In the genomic region with DNA sequence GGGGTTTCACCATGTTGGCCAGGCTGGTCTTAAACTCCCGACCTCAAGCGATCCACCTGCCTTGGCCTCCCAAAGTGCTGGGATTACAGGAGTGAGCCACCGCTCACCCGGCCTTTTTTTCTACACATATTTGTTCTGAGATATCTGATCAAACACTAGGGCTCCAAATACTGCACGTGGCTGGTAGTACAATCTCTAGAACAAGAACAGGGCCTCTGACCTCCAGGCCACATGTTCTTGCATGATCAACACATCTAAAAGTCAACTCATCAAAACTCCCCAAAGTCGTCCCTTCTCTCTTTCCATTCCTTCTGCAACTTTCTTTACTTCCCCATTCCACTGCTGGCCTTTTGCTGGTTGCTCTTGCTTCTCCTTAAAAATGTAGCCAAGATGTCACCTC, we compare ENCODE assay signal across 1 cellular context.
A peak's percentile ranks its signal among the peaks of the same experiment; 100 is the strongest.
TF ChIP-seq lines count a peak whose summit lies in the region.

No MANE protein-coding gene starts in this region.

TF ChIP-seq in HepG2, 621 proteins besides CTCF, POLR2A, EP300 and RAD21 (continued from another document and continues in another):
- TF ChIP-seq, protein P1, sequence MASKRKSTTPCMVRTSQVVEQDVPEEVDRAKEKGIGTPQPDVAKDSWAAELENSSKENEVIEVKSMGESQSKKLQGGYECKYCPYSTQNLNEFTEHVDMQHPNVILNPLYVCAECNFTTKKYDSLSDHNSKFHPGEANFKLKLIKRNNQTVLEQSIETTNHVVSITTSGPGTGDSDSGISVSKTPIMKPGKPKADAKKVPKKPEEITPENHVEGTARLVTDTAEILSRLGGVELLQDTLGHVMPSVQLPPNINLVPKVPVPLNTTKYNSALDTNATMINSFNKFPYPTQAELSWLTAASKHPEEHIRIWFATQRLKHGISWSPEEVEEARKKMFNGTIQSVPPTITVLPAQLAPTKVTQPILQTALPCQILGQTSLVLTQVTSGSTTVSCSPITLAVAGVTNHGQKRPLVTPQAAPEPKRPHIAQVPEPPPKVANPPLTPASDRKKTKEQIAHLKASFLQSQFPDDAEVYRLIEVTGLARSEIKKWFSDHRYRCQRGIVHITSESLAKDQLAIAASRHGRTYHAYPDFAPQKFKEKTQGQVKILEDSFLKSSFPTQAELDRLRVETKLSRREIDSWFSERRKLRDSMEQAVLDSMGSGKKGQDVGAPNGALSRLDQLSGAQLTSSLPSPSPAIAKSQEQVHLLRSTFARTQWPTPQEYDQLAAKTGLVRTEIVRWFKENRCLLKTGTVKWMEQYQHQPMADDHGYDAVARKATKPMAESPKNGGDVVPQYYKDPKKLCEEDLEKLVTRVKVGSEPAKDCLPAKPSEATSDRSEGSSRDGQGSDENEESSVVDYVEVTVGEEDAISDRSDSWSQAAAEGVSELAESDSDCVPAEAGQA (IDR thresholded peaks at IDR 0.05; ENCODE audit: low read depth): no peak
- TF ChIP-seq, protein P1 (CRISPR knock-in tag; IDR thresholded peaks at IDR 0.05; ENCODE audit: borderline replicate concordance): no peak
- TF ChIP-seq ZSCAN31 (CRISPR knock-in tag; IDR thresholded peaks at IDR 0.05; ENCODE audit: low read depth): no peak
- no peak for TF ChIP-seq NCOA5 (CRISPR knock-in tag; IDR thresholded peaks at IDR 0.05)
- TF ChIP-seq NR2F6 (IDR thresholded peaks at IDR 0.05): peak; percentile 96
- peak; percentile 91 for TF ChIP-seq NR2F6 (CRISPR knock-in tag; IDR thresholded peaks at IDR 0.05)
- TF ChIP-seq ADNP (CRISPR knock-in tag; IDR thresholded peaks at IDR 0.05): no peak
- peak; percentile 96 for TF ChIP-seq ZNF609 (CRISPR knock-in tag; IDR thresholded peaks at IDR 0.05; ENCODE audit: borderline replicate concordance)
- no peak for TF ChIP-seq RNF2 (conservative IDR thresholded peaks at IDR 0.05; ENCODE audit: low read depth)
- peak; percentile 56 for TF ChIP-seq TBX2 (CRISPR knock-in tag; IDR thresholded peaks at IDR 0.05; ENCODE audit: borderline replicate concordance)
- TF ChIP-seq ZNF101 (CRISPR knock-in tag; IDR thresholded peaks at IDR 0.05; ENCODE audit: borderline replicate concordance, low read depth): no peak
- peak; percentile 78 for TF ChIP-seq BCL6 (CRISPR knock-in tag; IDR thresholded peaks at IDR 0.05)
- TF ChIP-seq ZNF597 (CRISPR knock-in tag; IDR thresholded peaks at IDR 0.05): no peak
- TF ChIP-seq ZNF570 (CRISPR knock-in tag; IDR thresholded peaks at IDR 0.05; ENCODE audit: borderline replicate concordance): no peak
- no peak for TF ChIP-seq SP1 (IDR thresholded peaks at IDR 0.05)
- no peak for TF ChIP-seq SP1 (CRISPR knock-in tag; IDR thresholded peaks at IDR 0.05)
- TF ChIP-seq, protein P2, sequence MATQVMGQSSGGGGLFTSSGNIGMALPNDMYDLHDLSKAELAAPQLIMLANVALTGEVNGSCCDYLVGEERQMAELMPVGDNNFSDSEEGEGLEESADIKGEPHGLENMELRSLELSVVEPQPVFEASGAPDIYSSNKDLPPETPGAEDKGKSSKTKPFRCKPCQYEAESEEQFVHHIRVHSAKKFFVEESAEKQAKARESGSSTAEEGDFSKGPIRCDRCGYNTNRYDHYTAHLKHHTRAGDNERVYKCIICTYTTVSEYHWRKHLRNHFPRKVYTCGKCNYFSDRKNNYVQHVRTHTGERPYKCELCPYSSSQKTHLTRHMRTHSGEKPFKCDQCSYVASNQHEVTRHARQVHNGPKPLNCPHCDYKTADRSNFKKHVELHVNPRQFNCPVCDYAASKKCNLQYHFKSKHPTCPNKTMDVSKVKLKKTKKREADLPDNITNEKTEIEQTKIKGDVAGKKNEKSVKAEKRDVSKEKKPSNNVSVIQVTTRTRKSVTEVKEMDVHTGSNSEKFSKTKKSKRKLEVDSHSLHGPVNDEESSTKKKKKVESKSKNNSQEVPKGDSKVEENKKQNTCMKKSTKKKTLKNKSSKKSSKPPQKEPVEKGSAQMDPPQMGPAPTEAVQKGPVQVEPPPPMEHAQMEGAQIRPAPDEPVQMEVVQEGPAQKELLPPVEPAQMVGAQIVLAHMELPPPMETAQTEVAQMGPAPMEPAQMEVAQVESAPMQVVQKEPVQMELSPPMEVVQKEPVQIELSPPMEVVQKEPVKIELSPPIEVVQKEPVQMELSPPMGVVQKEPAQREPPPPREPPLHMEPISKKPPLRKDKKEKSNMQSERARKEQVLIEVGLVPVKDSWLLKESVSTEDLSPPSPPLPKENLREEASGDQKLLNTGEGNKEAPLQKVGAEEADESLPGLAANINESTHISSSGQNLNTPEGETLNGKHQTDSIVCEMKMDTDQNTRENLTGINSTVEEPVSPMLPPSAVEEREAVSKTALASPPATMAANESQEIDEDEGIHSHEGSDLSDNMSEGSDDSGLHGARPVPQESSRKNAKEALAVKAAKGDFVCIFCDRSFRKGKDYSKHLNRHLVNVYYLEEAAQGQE (IDR thresholded peaks at IDR 0.05; ENCODE audit: borderline replicate concordance in 1 of 2, low read depth in 1 of 2, low read length in 2 of 2): no peak
- no peak for TF ChIP-seq ZSCAN9 (CRISPR knock-in tag; IDR thresholded peaks at IDR 0.05; ENCODE audit: borderline replicate concordance)
- no peak for TF ChIP-seq SKI (IDR thresholded peaks at IDR 0.05; ENCODE audit: partially characterized antibody)
- TF ChIP-seq, protein P3, sequence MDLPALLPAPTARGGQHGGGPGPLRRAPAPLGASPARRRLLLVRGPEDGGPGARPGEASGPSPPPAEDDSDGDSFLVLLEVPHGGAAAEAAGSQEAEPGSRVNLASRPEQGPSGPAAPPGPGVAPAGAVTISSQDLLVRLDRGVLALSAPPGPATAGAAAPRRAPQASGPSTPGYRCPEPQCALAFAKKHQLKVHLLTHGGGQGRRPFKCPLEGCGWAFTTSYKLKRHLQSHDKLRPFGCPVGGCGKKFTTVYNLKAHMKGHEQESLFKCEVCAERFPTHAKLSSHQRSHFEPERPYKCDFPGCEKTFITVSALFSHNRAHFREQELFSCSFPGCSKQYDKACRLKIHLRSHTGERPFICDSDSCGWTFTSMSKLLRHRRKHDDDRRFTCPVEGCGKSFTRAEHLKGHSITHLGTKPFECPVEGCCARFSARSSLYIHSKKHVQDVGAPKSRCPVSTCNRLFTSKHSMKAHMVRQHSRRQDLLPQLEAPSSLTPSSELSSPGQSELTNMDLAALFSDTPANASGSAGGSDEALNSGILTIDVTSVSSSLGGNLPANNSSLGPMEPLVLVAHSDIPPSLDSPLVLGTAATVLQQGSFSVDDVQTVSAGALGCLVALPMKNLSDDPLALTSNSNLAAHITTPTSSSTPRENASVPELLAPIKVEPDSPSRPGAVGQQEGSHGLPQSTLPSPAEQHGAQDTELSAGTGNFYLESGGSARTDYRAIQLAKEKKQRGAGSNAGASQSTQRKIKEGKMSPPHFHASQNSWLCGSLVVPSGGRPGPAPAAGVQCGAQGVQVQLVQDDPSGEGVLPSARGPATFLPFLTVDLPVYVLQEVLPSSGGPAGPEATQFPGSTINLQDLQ (CRISPR knock-in tag; IDR thresholded peaks at IDR 0.05): no peak
- TF ChIP-seq CBX2 (IDR thresholded peaks at IDR 0.05; ENCODE audit: low read depth, low read length): no peak
- TF ChIP-seq CBX2 (CRISPR knock-in tag; IDR thresholded peaks at IDR 0.05; ENCODE audit: low read depth): no peak
- TF ChIP-seq RXRA (CRISPR knock-in tag; IDR thresholded peaks at IDR 0.05): peak; percentile 39; the same call in 1 of the 2 replicates
- TF ChIP-seq ARNT2 (CRISPR knock-in tag; IDR thresholded peaks at IDR 0.05; ENCODE audit: low read depth): no peak
- no peak for TF ChIP-seq ZNF790 (CRISPR knock-in tag; IDR thresholded peaks at IDR 0.05; ENCODE audit: borderline replicate concordance)
- no peak for TF ChIP-seq TP53 (CRISPR knock-in tag; conservative IDR thresholded peaks at IDR 0.05)
- TF ChIP-seq GLMP (CRISPR knock-in tag; IDR thresholded peaks at IDR 0.05; ENCODE audit: borderline replicate concordance): no peak
- no peak for TF ChIP-seq ZNF136 (CRISPR knock-in tag; IDR thresholded peaks at IDR 0.05; ENCODE audit: low read depth)
- TF ChIP-seq, protein P4, sequence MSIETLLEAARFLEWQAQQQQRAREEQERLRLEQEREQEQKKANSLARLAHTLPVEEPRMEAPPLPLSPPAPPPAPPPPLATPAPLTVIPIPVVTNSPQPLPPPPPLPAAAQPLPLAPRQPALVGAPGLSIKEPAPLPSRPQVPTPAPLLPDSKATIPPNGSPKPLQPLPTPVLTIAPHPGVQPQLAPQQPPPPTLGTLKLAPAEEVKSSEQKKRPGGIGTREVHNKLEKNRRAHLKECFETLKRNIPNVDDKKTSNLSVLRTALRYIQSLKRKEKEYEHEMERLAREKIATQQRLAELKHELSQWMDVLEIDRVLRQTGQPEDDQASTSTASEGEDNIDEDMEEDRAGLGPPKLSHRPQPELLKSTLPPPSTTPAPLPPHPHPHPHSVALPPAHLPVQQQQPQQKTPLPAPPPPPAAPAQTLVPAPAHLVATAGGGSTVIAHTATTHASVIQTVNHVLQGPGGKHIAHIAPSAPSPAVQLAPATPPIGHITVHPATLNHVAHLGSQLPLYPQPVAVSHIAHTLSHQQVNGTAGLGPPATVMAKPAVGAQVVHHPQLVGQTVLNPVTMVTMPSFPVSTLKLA (IDR thresholded peaks at IDR 0.05): 0 out of 2 replicates have a peak, but pooled peaks have one; percentile 18
- TF ChIP-seq ATM (IDR thresholded peaks at IDR 0.05; ENCODE audit: borderline replicate concordance): no peak
- TF ChIP-seq GTF3A (CRISPR knock-in tag; conservative IDR thresholded peaks at IDR 0.05): no peak
- TF ChIP-seq MXD4 (CRISPR knock-in tag; IDR thresholded peaks at IDR 0.05): no peak
